Comparison of ENCODE assay signal across 17 cellular contexts in the genomic region with DNA sequence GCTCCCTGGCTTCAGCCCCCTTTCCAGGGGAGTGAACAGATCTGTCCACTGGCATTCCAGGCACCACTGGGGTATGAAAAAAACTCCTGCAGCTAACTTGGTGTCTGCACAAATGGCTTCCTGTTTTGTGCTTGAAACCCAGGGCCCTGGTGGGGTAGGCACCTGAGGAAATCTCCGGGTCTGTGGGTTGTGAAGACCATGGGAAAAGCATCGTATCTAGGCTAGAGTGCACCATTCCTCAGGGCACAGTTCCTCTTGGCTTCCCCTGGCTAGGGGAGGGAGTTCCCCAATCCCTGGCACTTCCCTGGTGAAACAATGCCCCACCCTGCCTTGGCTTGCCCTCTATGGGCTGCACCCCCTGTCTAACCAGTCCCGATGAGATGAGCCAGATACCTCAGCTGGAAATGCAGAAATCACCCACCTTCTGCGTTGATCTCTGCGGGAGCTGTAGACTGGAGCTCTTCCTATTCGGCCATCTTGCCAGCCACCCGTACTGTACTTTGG. TPM values are rescaled to one million over a fixed set of nuclear protein-coding genes. Genes with fewer than 3 reads are reported as not detected.
"Had no signal": no experiment of that assay in that cellular context is flagged by ENCODE, and none has a peak within 500 bp of the region (broad histone marks: within the 10 kb centered on the region; RNA-seq: fewer than 3 reads in every experiment).

No MANE protein-coding gene starts in this region.

- H3K4me3 ChIP-seq: cardiac muscle cell, pancreas, testis had no signal

- H3K27ac Mint-ChIP-seq: activated CD4-positive, alpha-beta T cell treated with anti-CD3 and anti-CD28 coated beads, Interleukin-2, amount 10 ng/mL, durations not matched to agents 7 days and 5 days; activated naive CD4-positive, alpha-beta T cell treated with anti-CD3 and anti-CD28 coated beads, Interleukin-2, amount 50 U/mL, for 72 hours; activated T-cell treated with anti-CD3 and anti-CD28 coated beads, Interleukin-2, amount 50 U/mL, for 72 hours; immature natural killer cell; naive B cell; stimulated activated naive CD8-positive, alpha-beta T cell treated with anti-CD3 and anti-CD28 coated beads, Interleukin-15, amount 100 ng/mL, for 72 hours had no signal

- H3K36me3 ChIP-seq: cardiac muscle cell, pancreas had no signal

- H3K4me1 ChIP-seq: pancreas, testis had no signal

- DNase-seq: activated CD4-positive, alpha-beta T cell treated with anti-CD3 and anti-CD28 coated beads, Interleukin-2, amount 10 ng/mL, durations not matched to agents 7 days and 5 days; activated CD4-positive, CD25-positive, alpha-beta regulatory T cell; activated CD8-positive, alpha-beta memory T cell treated with anti-CD3 and anti-CD28 coated beads, Interleukin-2, amount 50 U/mL, for 48 hours; activated gamma-delta T cell; activated T-cell treated with anti-CD3 and anti-CD28 coated beads, Interleukin-2, amount 50 U/mL, for 72 hours; foreskin fibroblast; glutamatergic neuron; hypothalamus; immature natural killer cell; left colon; naive B cell; pancreas; stimulated activated naive CD8-positive, alpha-beta T cell treated with anti-CD3 and anti-CD28 coated beads, Interleukin-15, amount 100 ng/mL, for 72 hours; testis had no signal

- H3K27me3 Mint-ChIP-seq: activated CD4-positive, alpha-beta T cell treated with anti-CD3 and anti-CD28 coated beads, Interleukin-2, amount 10 ng/mL, durations not matched to agents 7 days and 5 days; naive B cell; stimulated activated naive CD8-positive, alpha-beta T cell treated with anti-CD3 and anti-CD28 coated beads, Interleukin-15, amount 100 ng/mL, for 72 hours had no signal

- H3K4me1 Mint-ChIP-seq: activated CD4-positive, alpha-beta T cell treated with anti-CD3 and anti-CD28 coated beads, Interleukin-2, amount 10 ng/mL, durations not matched to agents 7 days and 5 days; immature natural killer cell; naive B cell; stimulated activated naive CD8-positive, alpha-beta T cell treated with anti-CD3 and anti-CD28 coated beads, Interleukin-15, amount 100 ng/mL, for 72 hours had no signal

- H3K9me3 ChIP-seq: pancreas, testis had no signal

- H3K27ac ChIP-seq: cardiac muscle cell, pancreas, testis had no signal

- H3K36me3 Mint-ChIP-seq: immature natural killer cell, naive B cell had no signal

- ATAC-seq: activated naive CD4-positive, alpha-beta T cell treated with anti-CD3 and anti-CD28 coated beads, Interleukin-2, amount 50 U/mL, for 72 hours; activated T-cell treated with anti-CD3 and anti-CD28 coated beads, Interleukin-2, amount 50 U/mL, for 72 hours; left colon; sciatic nerve; stimulated activated naive CD8-positive, alpha-beta T cell treated with anti-CD3 and anti-CD28 coated beads, Interleukin-15, amount 100 ng/mL, for 72 hours had no signal

- H3K4me3 Mint-ChIP-seq: activated CD4-positive, alpha-beta T cell treated with anti-CD3 and anti-CD28 coated beads, Interleukin-2, amount 10 ng/mL, durations not matched to agents 7 days and 5 days; activated T-cell treated with anti-CD3 and anti-CD28 coated beads, Interleukin-2, amount 50 U/mL, for 72 hours; immature natural killer cell; naive B cell; stimulated activated naive CD8-positive, alpha-beta T cell treated with anti-CD3 and anti-CD28 coated beads, Interleukin-15, amount 100 ng/mL, for 72 hours had no signal

- FAIRE-seq: pancreas had no signal

- H3K27me3 ChIP-seq: cardiac muscle cell, pancreas, testis had no signal

RNA-seq across cellular contexts. Expression of a gene that starts 34.1 kb away (rescaled TPM):
- total RNA-seq: activated CD4-positive, alpha-beta T cell treated with anti-CD3 and anti-CD28 coated beads, Interleukin-2, amount 10 ng/mL, durations not matched to agents 7 days and 5 days had no signal
